Comparison of ENCODE assay signal across 16 cellular contexts in genomic region chr6:23511797-23512196, GRCh38.
DNase-seq lines count a peak whose midpoint lies in the region; ATAC-seq, FAIRE-seq and TF ChIP-seq lines count a peak whose summit lies in the region.
"Had no signal": no experiment of that assay in that cellular context is flagged by ENCODE, and none has a peak within 500 bp of the region (broad histone marks: within the 10 kb centered on the region; RNA-seq: fewer than 3 reads in every experiment).

No MANE protein-coding gene starts in this region.

- no peaks in the 10 kb centered on the region for H3K79me2 ChIP-seq in GM23338 (replicated peaks; ENCODE audit: insufficient read depth)

- no peaks in the 10 kb centered on the region for H3K4me1 ChIP-seq in GM23338 (ENCODE audit: insufficient read depth)
- H3K4me1 ChIP-seq in kidney (ENCODE audit: control insufficient read depth in 1 of 2, insufficient read depth in 1 of 2, low read depth in 1 of 2, low read length in 2 of 2) = no peaks in the 10 kb centered on the region
- H3K4me1 ChIP-seq in BE2C = no peaks in the 10 kb centered on the region
- H3K4me1 ChIP-seq: Peyer's patch had no signal

- H4K20me1 ChIP-seq in GM23338 (replicated peaks; ENCODE audit: insufficient read depth) = no peaks in the 10 kb centered on the region

- H3K36me3 ChIP-seq in GM23338 (ENCODE audit: insufficient read depth) (no peaks in the 10 kb centered on the region), kidney (ENCODE audit: control insufficient read depth in 1 of 2, insufficient read depth in 2 of 2, low read length in 2 of 2) (no peaks in the 10 kb centered on the region), BE2C (no peaks in the 10 kb centered on the region)
- H3K36me3 ChIP-seq: Peyer's patch had no signal

- no peaks in the 10 kb centered on the region for H3K9me3 Mint-ChIP-seq in GM23338

- H3K9me3 ChIP-seq in kidney (ENCODE audit: control insufficient read depth in 1 of 2, low read length in 2 of 2) (no peaks in the 10 kb centered on the region), BE2C (no peaks in the 10 kb centered on the region)
- H3K9me3 ChIP-seq: Peyer's patch had no signal

- H3K9me2 ChIP-seq in GM23338 (ENCODE audit: insufficient read depth) = no peaks in the 10 kb centered on the region

- H3K27ac Mint-ChIP-seq in GM23338 = no peak overlapping the region
- H3K27ac Mint-ChIP-seq: CD4-positive, CD25-positive, alpha-beta regulatory T cell; IgD-negative memory B cell had no signal

- no peaks in the 10 kb centered on the region for H3K36me3 Mint-ChIP-seq in GM23338 (ENCODE audit: low read depth)
- H3K36me3 Mint-ChIP-seq: CD4-positive, CD25-positive, alpha-beta regulatory T cell; IgD-negative memory B cell had no signal

- intact Hi-C loops in kidney (cut with DNase I) = no loop called here

- H3K27ac ChIP-seq in 22Rv1 = peak overlapping the region; percentile 27
- no peak overlapping the region for H3K27ac ChIP-seq in GM23338 (ENCODE audit: low read depth)
- no peak overlapping the region for H3K27ac ChIP-seq in kidney (ENCODE audit: low read depth in 2 of 2, low read length in 2 of 2)
- H3K27ac ChIP-seq: Peyer's patch had no signal

- H3K4me1 Mint-ChIP-seq in GM23338 = peaks cover 14% of the 10 kb centered on the region
- H3K4me1 Mint-ChIP-seq: CD4-positive, CD25-positive, alpha-beta regulatory T cell; IgD-negative memory B cell had no signal

- H3K27me3 ChIP-seq in GM23338 (ENCODE audit: insufficient read depth) = no peaks in the 10 kb centered on the region
- no peaks in the 10 kb centered on the region for H3K27me3 ChIP-seq in BE2C
- H3K27me3 ChIP-seq: Peyer's patch had no signal

- DNase-seq in GM23338 (ENCODE audit: low spot score) = peak; percentile 8
- peak; percentile 16 for DNase-seq in NCI-H69 (lab: John Stamatoyannopoulos, UW)
- no peak for DNase-seq in kidney
- no peak for DNase-seq in GM12891 (ENCODE audit: insufficient read length, low spot score)
- no peak for DNase-seq in BE2C
- no peak for DNase-seq in activated naive CD4-positive, alpha-beta T cell (lab: John Stamatoyannopoulos, UW)
- DNase-seq: CD4-positive, CD25-positive, alpha-beta regulatory T cell; DND-41; MV-4-11; NCI-H187 treated with DMSO at 0.1 percent for 48 hours; Peyer's patch had no signal

- H3K4me3 ChIP-seq in GM23338 = no peak overlapping the region
- no peak overlapping the region for H3K4me3 ChIP-seq in kidney (ENCODE audit: low read length in 2 of 2)
- no peak overlapping the region for H3K4me3 ChIP-seq in BE2C (ENCODE audit: low read depth, low read length)
- H3K4me3 ChIP-seq: Peyer's patch had no signal

- no peak overlapping the region for H3K4me2 ChIP-seq in GM23338

- no peak for TF ChIP-seq CTCF in 22Rv1 (IDR thresholded peaks at IDR 0.05)
- TF ChIP-seq CTCF in GM23338 (conservative IDR thresholded peaks at IDR 0.05; ENCODE audit: low read depth in 2 of 2) = no peak
- TF ChIP-seq CTCF in kidney (IDR thresholded peaks at IDR 0.05; ENCODE audit: borderline replicate concordance, extremely low read depth, insufficient read depth) = no peak
- no peak for TF ChIP-seq CTCF in BE2C (IDR thresholded peaks at IDR 0.05; ENCODE audit: low read depth, low read length)

- no peak overlapping the region for H3K9ac ChIP-seq in kidney (ENCODE audit: low read length in 2 of 2)

- no peak overlapping the region for H2AFZ ChIP-seq in GM23338

- no peaks in the 10 kb centered on the region for H3K27me3 Mint-ChIP-seq in GM23338 (ENCODE audit: insufficient read depth, low read depth, poor library complexity)
- H3K27me3 Mint-ChIP-seq: CD4-positive, CD25-positive, alpha-beta regulatory T cell; IgD-negative memory B cell had no signal

- H3K4me3 Mint-ChIP-seq in GM23338 = no peak overlapping the region
- H3K4me3 Mint-ChIP-seq: CD4-positive, CD25-positive, alpha-beta regulatory T cell; IgD-negative memory B cell had no signal

- H3F3A ChIP-seq in GM23338 (replicated peaks; ENCODE audit: low read depth) = no peaks in the 10 kb centered on the region

- FAIRE-seq in kidney (lab: Jason Lieb, UNC) (peak; percentile 27), GM12891 (lab: Jason Lieb, UNC) (no peak)
- FAIRE-seq: GM18507, H1 had no signal

- TF ChIP-seq POLR2A in GM12891 (IDR thresholded peaks at IDR 0.05; ENCODE audit: low read depth, low read length) = no peak

- ATAC-seq in GM23338 = peak; percentile 80
- ATAC-seq: SK-N-SH treated with all-trans-retinoic acid at 6 μM for 48 hours had no signal

TF ChIP-seq in GM23338, 12 proteins besides CTCF, POLR2A, EP300 and RAD21 (continues in another document):
- TF ChIP-seq REST (IDR thresholded peaks at IDR 0.05; ENCODE audit: unreplicated experiment) (no peak), CREB1 (CRISPR knock-in tag; IDR thresholded peaks at IDR 0.05; ENCODE audit: low read depth) (no peak), ZNF331 (CRISPR knock-in tag; IDR thresholded peaks at IDR 0.05; ENCODE audit: low read depth) (no peak), NANOG (IDR thresholded peaks at IDR 0.05; ENCODE audit: borderline replicate concordance) (no peak), POLR2AphosphoS5 (IDR thresholded peaks at IDR 0.05; ENCODE audit: low read depth) (no peak), EZH2 (IDR thresholded peaks at IDR 0.05; ENCODE audit: low read depth, unreplicated experiment) (no peak), ZNF114 (CRISPR knock-in tag; IDR thresholded peaks at IDR 0.05) (no peak)

TF ChIP-seq in GM12891, 5 proteins besides CTCF, POLR2A, EP300 and RAD21:
- no peak for TF ChIP-seq POLR2AphosphoS5 (IDR thresholded peaks at IDR 0.05; ENCODE audit: low read depth, low read length)
- no peak for TF ChIP-seq SPI1 (IDR thresholded peaks at IDR 0.05; ENCODE audit: low read depth, low read length)

Comparison
In these comparisons a context has a peak if more than half of its experiments do, and no peak if none do; other contexts are left out.
1. DNase-seq: peak in GM23338 (single experiment) and NCI-H69 (single experiment); none in kidney (single experiment), GM12891 (single experiment), BE2C (single experiment) and activated naive CD4-positive, alpha-beta T cell (0 of 4).